25 cellular contexts compared by ENCODE assay signal in genomic region chr9:37740631-37741328, GRCh38. TPM values are rescaled to one million over a fixed set of nuclear protein-coding genes. Genes with fewer than 3 reads are reported as not detected.
DNase-seq lines count a peak whose midpoint lies in the region; ATAC-seq, FAIRE-seq and TF ChIP-seq lines count a peak whose summit lies in the region.
"Had no signal": no experiment of that assay in that cellular context is flagged by ENCODE, and none has a peak within 500 bp of the region (broad histone marks: within the 10 kb centered on the region; RNA-seq: fewer than 3 reads in every experiment).

No MANE protein-coding gene starts in this region.

- CTCF ChIA-PET in HepG2 (lab: Yijun Ruan, JAX; ENCODE audit: low intra/inter-chr PET ratio, low total read pairs), result no interaction called here

- H3K27me3 Mint-ChIP-seq in stimulated activated naive CD8-positive, alpha-beta T cell treated with anti-CD3 and anti-CD28 coated beads, Interleukin-15, Interleukin-2, amounts not matched to agents 100 ng/mL and 50 ng/mL, for 24 hours, result no peaks in the 10 kb centered on the region
- no peaks in the 10 kb centered on the region for H3K27me3 Mint-ChIP-seq in stimulated activated naive CD8-positive, alpha-beta T cell treated with anti-CD3 and anti-CD28 coated beads, Interleukin-15, amount 100 ng/mL, for 72 hours

- no peak for ATAC-seq in stimulated activated naive CD8-positive, alpha-beta T cell treated with anti-CD3 and anti-CD28 coated beads, Interleukin-15, amount 100 ng/mL, for 72 hours
- ATAC-seq in HepG2 (peak; percentile 64), GM18505 (IDR thresholded peaks at IDR 0.05; ENCODE audit: unreplicated experiment) (no peak)
- ATAC-seq: CD8-positive, alpha-beta T cell; HCT116 had no signal

- H2AFZ ChIP-seq in HepG2 (ENCODE audit: low read length) (no peak overlapping the region), osteoblast (ENCODE audit: low read length) (no peak overlapping the region)
- H2AFZ ChIP-seq: GM23248 had no signal

- H3K27ac Mint-ChIP-seq in stimulated activated naive CD8-positive, alpha-beta T cell treated with anti-CD3 and anti-CD28 coated beads, Interleukin-15, Interleukin-2, amounts not matched to agents 100 ng/mL and 50 ng/mL, for 24 hours, result peak overlapping the region; percentile 9
- H3K27ac Mint-ChIP-seq in stimulated activated naive CD8-positive, alpha-beta T cell treated with anti-CD3 and anti-CD28 coated beads, Interleukin-15, amount 100 ng/mL, for 72 hours, result peak overlapping the region in 1 of 2 donors; percentile 83
- H3K27ac Mint-ChIP-seq: B cell; CD4-positive, CD25-positive, alpha-beta regulatory T cell; CD8-positive, alpha-beta T cell; H9 had no signal

- no peak overlapping the region for H3K9ac ChIP-seq in HepG2 (ENCODE audit: insufficient read depth, low read depth, low read length)
- H3K9ac ChIP-seq: BLaER1, GM23248 had no signal

- TF ChIP-seq CTCF in HepG2 (CRISPR knock-in tag; IDR thresholded peaks at IDR 0.05) (no peak), osteoblast (IDR thresholded peaks at IDR 0.05; ENCODE audit: extremely low read depth, low read depth, low read length) (no peak)

- no peaks in the 10 kb centered on the region for H3K36me3 Mint-ChIP-seq in stimulated activated naive CD8-positive, alpha-beta T cell treated with anti-CD3 and anti-CD28 coated beads, Interleukin-15, Interleukin-2, amounts not matched to agents 100 ng/mL and 50 ng/mL, for 24 hours (ENCODE audit: low read depth)
- H3K36me3 Mint-ChIP-seq: CD4-positive, CD25-positive, alpha-beta regulatory T cell; CD8-positive, alpha-beta T cell had no signal

- H3K4me1 Mint-ChIP-seq in stimulated activated naive CD8-positive, alpha-beta T cell treated with anti-CD3 and anti-CD28 coated beads, Interleukin-15, Interleukin-2, amounts not matched to agents 100 ng/mL and 50 ng/mL, for 24 hours (ENCODE audit: low read depth), result no peaks in the 10 kb centered on the region
- no peaks in the 10 kb centered on the region for H3K4me1 Mint-ChIP-seq in stimulated activated naive CD8-positive, alpha-beta T cell treated with anti-CD3 and anti-CD28 coated beads, Interleukin-15, amount 100 ng/mL, for 72 hours
- H3K4me1 Mint-ChIP-seq: B cell; CD4-positive, CD25-positive, alpha-beta regulatory T cell had no signal

- H3K79me2 ChIP-seq in HepG2 (ENCODE audit: insufficient read depth, low read length) (no peaks in the 10 kb centered on the region), osteoblast (ENCODE audit: insufficient read depth, low read length) (no peaks in the 10 kb centered on the region)

- H3K36me3 ChIP-seq in HepG2 (replicated peaks in 1 of 2; ENCODE audit: control insufficient read depth in 1 of 2, insufficient read depth in 2 of 2, low read length in 2 of 2) (no peaks in the 10 kb centered on the region), osteoblast (ENCODE audit: insufficient read depth, low read length) (no peaks in the 10 kb centered on the region)

- H3K27ac ChIP-seq in HepG2 (ENCODE audit: extremely low read length, insufficient read depth, low read length) (no peak overlapping the region), osteoblast (ENCODE audit: low read depth, low read length) (no peak overlapping the region)
- H3K27ac ChIP-seq: 22Rv1, BLaER1, C4-2B, GM23248 had no signal

- H3K4me2 ChIP-seq in HepG2 (ENCODE audit: low read depth, low read length) (peak overlapping the region; percentile 21), osteoblast (ENCODE audit: insufficient read depth, low read length) (no peak overlapping the region)
- H3K4me2 ChIP-seq: BLaER1 had no signal

- H4K20me1 ChIP-seq in HepG2 (ENCODE audit: insufficient read depth, low read length) (no peaks in the 10 kb centered on the region), osteoblast (ENCODE audit: insufficient read depth, low read length) (no peaks in the 10 kb centered on the region)

- DNase-seq in stimulated activated naive CD8-positive, alpha-beta T cell treated with anti-CD3 and anti-CD28 coated beads, Interleukin-15, amount 100 ng/mL, for 72 hours, result no peak
- DNase-seq in HepG2 (ENCODE audit: low spot score) (no peak), osteoblast (ENCODE audit: insufficient read length, low spot score, missing footprints) (peak; percentile 46), NCI-H510A treated with DMSO at 0.1 percent for 48 hours (lab: John Stamatoyannopoulos, UW) (no peak), NCI-H82 (lab: John Stamatoyannopoulos, UW) (no peak), SHP77 treated with DMSO at 0.1 percent for 48 hours (lab: John Stamatoyannopoulos, UW) (no peak)
- DNase-seq: Caco-2; CD4-positive, CD25-positive, alpha-beta regulatory T cell; CD8-positive, alpha-beta T cell; DMS153; DND-41; GM23248; H9 had no signal

- no peak for FAIRE-seq in HepG2 (lab: Jason Lieb, UNC)
- FAIRE-seq: A204.1, G401.6, GM12892, GM19239, H1 had no signal

- H3K9me3 Mint-ChIP-seq in stimulated activated naive CD8-positive, alpha-beta T cell treated with anti-CD3 and anti-CD28 coated beads, Interleukin-15, Interleukin-2, amounts not matched to agents 100 ng/mL and 50 ng/mL, for 24 hours, result no peaks in the 10 kb centered on the region
- H3K9me3 Mint-ChIP-seq in stimulated activated naive CD8-positive, alpha-beta T cell treated with anti-CD3 and anti-CD28 coated beads, Interleukin-15, amount 100 ng/mL, for 72 hours, result no peaks in the 10 kb centered on the region
- H3K9me3 Mint-ChIP-seq: CD4-positive, CD25-positive, alpha-beta regulatory T cell; CD8-positive, alpha-beta T cell; H9 had no signal

- intact Hi-C loops in HepG2 (cut with micrococcal nuclease; ENCODE audit: unreplicated experiment), result no loop called here

- TF ChIP-seq RAD21 in HepG2 (CRISPR knock-in tag; IDR thresholded peaks at IDR 0.05), result no peak

- H3K27me3 ChIP-seq in HepG2 (ENCODE audit: control insufficient read depth in 1 of 2, insufficient read depth in 2 of 2, low read length in 2 of 2) (peaks cover 0 to 63% of the 10 kb centered on the region in 2 experiments; a peak in 3 of 5 replicates), osteoblast (ENCODE audit: insufficient read depth, low read length) (peaks cover 28% of the 10 kb centered on the region)
- H3K27me3 ChIP-seq: BLaER1 had no signal

- in situ Hi-C loops in HepG2 (cut with HindIII; ENCODE audit: extremely low pct_ligation_motif_present, low pct_unique_long_range_greater_than_20kb), result loop anchor here (10.0 to 25.0 kb wide), 2 partner anchors 253 to 624 kb away; partner anchors contain the start of gene POLR1E

- H3K9me3 ChIP-seq in HepG2 (ENCODE audit: low read length) (no peaks in the 10 kb centered on the region), osteoblast (ENCODE audit: low read depth, low read length) (no peaks in the 10 kb centered on the region)
- H3K9me3 ChIP-seq: BLaER1, Caco-2 had no signal

- WGBS in HepG2 (ENCODE audit: low lambda C conversion rate), result 9% methylated on average over 6 of the region's 15 CpGs

- no peak for TF ChIP-seq POLR2A in HepG2 (IDR thresholded peaks at IDR 0.05; ENCODE audit: insufficient read depth in 1 of 2, low read depth in 2 of 2, low read length in 2 of 2)
- no peak for TF ChIP-seq POLR2A in GM18505 (IDR thresholded peaks at IDR 0.05; ENCODE audit: borderline replicate concordance, extremely low read depth, insufficient read depth, insufficient read length)

- BruUV-seq in HepG2 (replicated peaks; lab: Mats Ljungman, UMichigan), result no TSS peak

- no peak for TF ChIP-seq EP300 in HepG2 (IDR thresholded peaks at IDR 0.05; ENCODE audit: low read depth in 2 of 2, low read length in 2 of 2)
- TF ChIP-seq EP300 in HepG2 (CRISPR knock-in tag; IDR thresholded peaks at IDR 0.05; ENCODE audit: borderline replicate concordance), result no peak

- no peak overlapping the region for H3K4me3 Mint-ChIP-seq in stimulated activated naive CD8-positive, alpha-beta T cell treated with anti-CD3 and anti-CD28 coated beads, Interleukin-15, Interleukin-2, amounts not matched to agents 100 ng/mL and 50 ng/mL, for 24 hours
- H3K4me3 Mint-ChIP-seq in stimulated activated naive CD8-positive, alpha-beta T cell treated with anti-CD3 and anti-CD28 coated beads, Interleukin-15, amount 100 ng/mL, for 72 hours, result no peak overlapping the region
- H3K4me3 Mint-ChIP-seq: B cell; CD4-positive, CD25-positive, alpha-beta regulatory T cell; CD8-positive, alpha-beta T cell; H9 had no signal

- H3K4me3 ChIP-seq in HepG2 (replicated peaks in 1 of 3; ENCODE audit: insufficient read depth in 1 of 3, low read depth in 2 of 3, low read length in 3 of 3) (peak overlapping the region in 1 of 3 experiments; percentile 30; a peak in 1 of 6 replicates), osteoblast (ENCODE audit: insufficient read depth, low read length) (no peak overlapping the region)
- H3K4me3 ChIP-seq: BLaER1, GM23248 had no signal

- H3K4me1 ChIP-seq in HepG2 (ENCODE audit: insufficient read depth, low read length) (no peaks in the 10 kb centered on the region), osteoblast (ENCODE audit: insufficient read depth, low read length) (no peaks in the 10 kb centered on the region)
- H3K4me1 ChIP-seq: Caco-2 had no signal

- POLR2A ChIA-PET in HepG2 (lab: Yijun Ruan, JAX), result interaction anchor here (1.3 kb wide), 1 partner anchor 44 kb away, joined by 3 read pairs; the partner anchor contains the start of gene EXOSC3

RNA-seq across cellular contexts. Expression of gene TRMT10B, which starts 12.8 kb away (rescaled TPM):
- total RNA-seq in HepG2 (2016; rRNA removed; fragmentation: Illumina TruSeq; extraction: Trizol) (3.1 and 3.3 TPM in 2 replicates), osteoblast (2.9 and 3.3 TPM in 2 replicates)
- 3.1 and 3.5 TPM in 2 replicates for total RNA-seq in HepG2 (2016; cell fraction: cytosol; rRNA removed; fragmentation: Illumina TruSeq; extraction: Trizol; ENCODE audit: low read depth)
- total RNA-seq in HepG2 (2016; cell fraction: insoluble cytoplasmic fraction; rRNA removed; fragmentation: Illumina TruSeq; extraction: Trizol), result 2.8 and 2.9 TPM in 2 replicates
- 2.1 and 2.3 TPM in 2 replicates for total RNA-seq in HepG2 (2016; cell fraction: membrane; rRNA removed; fragmentation: Illumina TruSeq; extraction: Trizol)
- total RNA-seq in HepG2 (2016; cell fraction: nucleus; rRNA removed; fragmentation: Illumina TruSeq; extraction: Trizol), result 3.1 and 4.0 TPM in 2 replicates
- polyA plus RNA-seq in HepG2 (2011; rRNA removed), result 3.9 TPM in 2 replicates
- polyA plus RNA-seq in HepG2 (2011; cell fraction: cytosol; rRNA removed), result 1.6 and 2.4 TPM in 2 replicates
- polyA plus RNA-seq in HepG2 (2011; cell fraction: nucleus; rRNA removed), result 3.8 and 5.7 TPM in 2 replicates
- polyA plus RNA-seq in HepG2 (2012), result 3.7 and 4.8 TPM in 2 replicates
- polyA plus RNA-seq in HepG2 (2016; cell fraction: cytosol; fragmentation: Illumina TruSeq; extraction: Trizol; ENCODE audit: low read depth), result 1.0 and 1.2 TPM in 2 replicates
- polyA plus RNA-seq in HepG2 (2016; cell fraction: insoluble cytoplasmic fraction; fragmentation: Illumina TruSeq; extraction: Trizol; ENCODE audit: low read depth), result 4.5 TPM in 2 replicates
- 1.7 and 1.9 TPM in 2 replicates for polyA plus RNA-seq in HepG2 (2016; cell fraction: membrane; fragmentation: Illumina TruSeq; extraction: Trizol; ENCODE audit: low read depth)
- 7.2 and 8.2 TPM in 2 replicates for polyA plus RNA-seq in HepG2 (2016; cell fraction: nucleus; fragmentation: Illumina TruSeq; extraction: Trizol; ENCODE audit: insufficient read depth, low read depth)
- polyA minus RNA-seq in HepG2 (2011; rRNA and poly(A)+ RNA removed; ENCODE audit: low replicate concordance), result 2.0 and 3.6 TPM in 2 replicates
- polyA minus RNA-seq in HepG2 (2011; cell fraction: cytosol; rRNA and poly(A)+ RNA removed), result 1.7 and 2.2 TPM in 2 replicates
- 7.2 and 10.3 TPM in 2 replicates for polyA minus RNA-seq in HepG2 (2011; cell fraction: nucleus; rRNA and poly(A)+ RNA removed)

RNA-seq across cellular contexts. Expression of gene EXOSC3, which starts 44.1 kb away (rescaled TPM):
- total RNA-seq in HepG2 (2016; rRNA removed; fragmentation: Illumina TruSeq; extraction: Trizol) (68.7 and 98.1 TPM in 2 replicates), osteoblast (24.6 and 39.8 TPM in 2 replicates)
- 16.9 and 18.1 TPM in 2 replicates for total RNA-seq in HepG2 (2016; cell fraction: cytosol; rRNA removed; fragmentation: Illumina TruSeq; extraction: Trizol; ENCODE audit: low read depth)
- 74.8 and 108 TPM in 2 replicates for total RNA-seq in HepG2 (2016; cell fraction: insoluble cytoplasmic fraction; rRNA removed; fragmentation: Illumina TruSeq; extraction: Trizol)
- 26.9 and 30.0 TPM in 2 replicates for total RNA-seq in HepG2 (2016; cell fraction: membrane; rRNA removed; fragmentation: Illumina TruSeq; extraction: Trizol)
- total RNA-seq in HepG2 (2016; cell fraction: nucleus; rRNA removed; fragmentation: Illumina TruSeq; extraction: Trizol), result 36.8 and 38.1 TPM in 2 replicates
- 12.0 and 17.5 TPM in 2 replicates for polyA plus RNA-seq in HepG2 (2011; rRNA removed)
- polyA plus RNA-seq in HepG2 (2011; cell fraction: cytosol; rRNA removed), result 17.7 and 19.6 TPM in 2 replicates
- 19.9 and 35.1 TPM in 2 replicates for polyA plus RNA-seq in HepG2 (2011; cell fraction: nucleus; rRNA removed)
- 20.1 and 33.0 TPM in 2 replicates for polyA plus RNA-seq in HepG2 (2012)
- polyA plus RNA-seq in HepG2 (2016; cell fraction: cytosol; fragmentation: Illumina TruSeq; extraction: Trizol; ENCODE audit: low read depth), result 18.6 and 21.1 TPM in 2 replicates
- 115 and 129 TPM in 2 replicates for polyA plus RNA-seq in HepG2 (2016; cell fraction: insoluble cytoplasmic fraction; fragmentation: Illumina TruSeq; extraction: Trizol; ENCODE audit: low read depth)
- polyA plus RNA-seq in HepG2 (2016; cell fraction: membrane; fragmentation: Illumina TruSeq; extraction: Trizol; ENCODE audit: low read depth), result 21.5 and 24.3 TPM in 2 replicates
- 42.9 and 51.0 TPM in 2 replicates for polyA plus RNA-seq in HepG2 (2016; cell fraction: nucleus; fragmentation: Illumina TruSeq; extraction: Trizol; ENCODE audit: insufficient read depth, low read depth)
- 22.5 and 25.4 TPM in 2 replicates for polyA minus RNA-seq in HepG2 (2011; rRNA and poly(A)+ RNA removed; ENCODE audit: low replicate concordance)
- polyA minus RNA-seq in HepG2 (2011; cell fraction: cytosol; rRNA and poly(A)+ RNA removed), result 18.1 and 24.0 TPM in 2 replicates
- 78.7 and 105 TPM in 2 replicates for polyA minus RNA-seq in HepG2 (2011; cell fraction: nucleus; rRNA and poly(A)+ RNA removed)

RNA-seq across cellular contexts. Expression of gene DCAF10, which starts 59.8 kb away (rescaled TPM):
- total RNA-seq in HepG2 (2016; rRNA removed; fragmentation: Illumina TruSeq; extraction: Trizol), result 9.2 and 13.5 TPM in 2 replicates
- total RNA-seq in HepG2 (2016; cell fraction: cytosol; rRNA removed; fragmentation: Illumina TruSeq; extraction: Trizol; ENCODE audit: low read depth), result 6.0 and 8.2 TPM in 2 replicates
- 10.4 and 11.0 TPM in 2 replicates for total RNA-seq in HepG2 (2016; cell fraction: insoluble cytoplasmic fraction; rRNA removed; fragmentation: Illumina TruSeq; extraction: Trizol)
- total RNA-seq in HepG2 (2016; cell fraction: membrane; rRNA removed; fragmentation: Illumina TruSeq; extraction: Trizol), result 16.1 and 19.8 TPM in 2 replicates
- total RNA-seq in HepG2 (2016; cell fraction: nucleus; rRNA removed; fragmentation: Illumina TruSeq; extraction: Trizol), result 7.2 and 8.2 TPM in 2 replicates
- polyA plus RNA-seq in HepG2 (2011; rRNA removed), result 20.2 and 20.3 TPM in 2 replicates
- polyA plus RNA-seq in HepG2 (2011; cell fraction: cytosol; rRNA removed), result 11.6 and 13.6 TPM in 2 replicates
- polyA plus RNA-seq in HepG2 (2011; cell fraction: nucleus; rRNA removed), result 6.9 and 9.9 TPM in 2 replicates
- polyA plus RNA-seq in HepG2 (2012), result 15.4 and 17.6 TPM in 2 replicates
- 9.8 and 10.5 TPM in 2 replicates for polyA plus RNA-seq in HepG2 (2016; cell fraction: cytosol; fragmentation: Illumina TruSeq; extraction: Trizol; ENCODE audit: low read depth)
- 11.4 and 13.3 TPM in 2 replicates for polyA plus RNA-seq in HepG2 (2016; cell fraction: insoluble cytoplasmic fraction; fragmentation: Illumina TruSeq; extraction: Trizol; ENCODE audit: low read depth)
- polyA plus RNA-seq in HepG2 (2016; cell fraction: membrane; fragmentation: Illumina TruSeq; extraction: Trizol; ENCODE audit: low read depth), result 15.7 and 16.5 TPM in 2 replicates
- 8.7 and 9.6 TPM in 2 replicates for polyA plus RNA-seq in HepG2 (2016; cell fraction: nucleus; fragmentation: Illumina TruSeq; extraction: Trizol; ENCODE audit: insufficient read depth, low read depth)
- 36.6 and 47.8 TPM in 2 replicates for polyA minus RNA-seq in HepG2 (2011; rRNA and poly(A)+ RNA removed; ENCODE audit: low replicate concordance)
- polyA minus RNA-seq in HepG2 (2011; cell fraction: cytosol; rRNA and poly(A)+ RNA removed), result 16.3 and 18.7 TPM in 2 replicates
- polyA minus RNA-seq in HepG2 (2011; cell fraction: nucleus; rRNA and poly(A)+ RNA removed), result 19.4 and 21.5 TPM in 2 replicates
- 28.6 and 30.4 TPM in 2 replicates for total RNA-seq in osteoblast
